8 cellular contexts compared by ENCODE assay signal in the genomic region with DNA sequence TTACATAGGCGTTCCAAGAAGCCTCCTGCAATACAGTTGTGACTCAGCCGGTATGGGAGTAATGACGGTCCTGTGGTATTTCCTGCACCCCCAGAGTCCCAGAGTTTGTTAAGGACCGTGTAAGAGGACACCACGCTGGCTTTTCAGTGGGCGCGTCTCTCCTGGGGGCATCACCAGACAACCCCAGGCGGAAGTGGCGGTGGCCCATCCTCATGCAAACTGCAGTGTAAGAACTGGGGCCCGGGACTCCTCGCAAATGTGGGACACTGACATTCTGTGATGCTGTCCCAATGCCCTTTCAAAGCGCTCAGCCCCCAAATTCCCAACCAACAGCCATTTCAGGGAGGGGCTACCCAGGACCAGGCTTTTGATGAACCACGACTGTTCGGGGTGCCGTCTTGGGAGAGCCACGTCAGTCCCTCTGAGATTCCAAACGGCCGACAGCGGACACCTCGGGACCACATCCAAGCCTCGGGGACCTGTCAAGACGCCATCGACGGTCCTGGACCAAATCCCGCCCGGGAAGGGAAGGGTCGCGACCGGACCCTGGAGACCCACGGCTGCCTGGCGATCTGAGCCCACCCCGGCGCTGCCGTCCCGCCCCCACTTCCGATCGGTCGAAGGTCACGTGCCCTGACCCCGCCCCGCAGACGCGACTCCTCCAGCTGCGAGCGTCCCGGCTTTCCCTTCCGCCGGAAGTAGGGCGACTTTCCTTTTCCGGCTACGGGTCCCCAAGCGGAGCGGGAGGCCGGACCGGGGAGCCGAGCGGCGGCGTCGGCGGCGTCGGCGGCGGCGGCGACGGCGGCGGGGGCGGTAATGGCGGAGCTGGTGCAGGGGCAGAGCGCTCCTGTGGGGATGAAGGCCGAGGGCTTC. TPM values are rescaled to one million over a fixed set of nuclear protein-coding genes. Genes with fewer than 3 reads are reported as not detected.
DNase-seq lines count a peak whose midpoint lies in the region; ATAC-seq, FAIRE-seq and TF ChIP-seq lines count a peak whose summit lies in the region.

A gene with protein sequence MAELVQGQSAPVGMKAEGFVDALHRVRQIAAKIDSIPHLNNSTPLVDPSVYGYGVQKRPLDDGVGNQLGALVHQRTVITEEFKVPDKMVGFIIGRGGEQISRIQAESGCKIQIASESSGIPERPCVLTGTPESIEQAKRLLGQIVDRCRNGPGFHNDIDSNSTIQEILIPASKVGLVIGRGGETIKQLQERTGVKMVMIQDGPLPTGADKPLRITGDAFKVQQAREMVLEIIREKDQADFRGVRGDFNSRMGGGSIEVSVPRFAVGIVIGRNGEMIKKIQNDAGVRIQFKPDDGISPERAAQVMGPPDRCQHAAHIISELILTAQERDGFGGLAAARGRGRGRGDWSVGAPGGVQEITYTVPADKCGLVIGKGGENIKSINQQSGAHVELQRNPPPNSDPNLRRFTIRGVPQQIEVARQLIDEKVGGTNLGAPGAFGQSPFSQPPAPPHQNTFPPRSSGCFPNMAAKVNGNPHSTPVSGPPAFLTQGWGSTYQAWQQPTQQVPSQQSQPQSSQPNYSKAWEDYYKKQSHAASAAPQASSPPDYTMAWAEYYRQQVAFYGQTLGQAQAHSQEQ (plus strand): TSS at position 713 of the 873 bp plus-strand sequence. CDS start 104 bp downstream, at position 817.

- H3K9me3 ChIP-seq in prostate gland, result no peaks in the 10 kb centered on the region

- WGBS in prostate gland, result under 1% methylated on average over 69 of the region's 74 CpGs

- no peaks in the 10 kb centered on the region for H3K36me3 ChIP-seq in prostate gland

- peaks cover 10% of the 10 kb centered on the region for H3K4me1 ChIP-seq in prostate gland (replicated peaks)

- DNase-seq in GM12891 (ENCODE audit: insufficient read length, low spot score), result peak; percentile 99
- peak; percentile 12 for DNase-seq in NCI-H146 treated with DMSO at 0.1 percent for 48 hours (lab: John Stamatoyannopoulos, UW; ENCODE audit: unreplicated experiment)
- peak; percentile 85 for DNase-seq in amniotic epithelial cell (ENCODE audit: low read depth)
- peak; percentile 96 for DNase-seq in left cardiac atrium
- DNase-seq in prostate gland (ENCODE audit: low spot score), result peak; percentile 92
- peak; percentile 96 for DNase-seq in ureter (ENCODE audit: low spot score)

- H3K27ac ChIP-seq in prostate gland, result peak within 1 kb of the TSS; percentile 77 to 81

- H3K4me3 ChIP-seq in prostate gland, result peak within 1 kb of the TSS; percentile 96 to 99

- TF ChIP-seq CTCF in prostate gland (IDR thresholded peaks at IDR 0.05), result peak in 1 of 4 experiments; percentile 16

- peak; percentile 86 for TF ChIP-seq POLR2A in GM12891 (IDR thresholded peaks at IDR 0.05; ENCODE audit: low read depth, low read length)
- peak; percentile 79 for TF ChIP-seq POLR2A in prostate gland (IDR thresholded peaks at IDR 0.05)

- intact Hi-C loops in T-helper 1 cell treated with Interleukin-12 subunit alpha and Interleukin-12 subunit beta and Interleukin-4 antibody, amounts not matched to agents 30 ng/mL and 1 ng/mL, for 36 hours (cut with micrococcal nuclease), result loop anchor here (1.0 kb wide), 2 partner anchors 114 to 133 kb away; a partner anchor contains a TSS
- intact Hi-C loops in left cardiac atrium (cut with DNase I), result loop anchor here in 1 of 2 donors (5.0 kb wide), 2 partner anchors 42 to 103 kb away; no protein-coding TSS in a partner anchor
- intact Hi-C loops in prostate gland (cut with DNase I), result loop anchor here (10.0 kb wide), 1 partner anchor 106 kb away; no protein-coding TSS in a partner anchor

- peak; percentile 93 for FAIRE-seq in GM12891 (lab: Jason Lieb, UNC)

- no peaks in the 10 kb centered on the region for H3K27me3 ChIP-seq in prostate gland (replicated peaks; ENCODE audit: insufficient read depth)

- ATAC-seq in HG02852 (IDR thresholded peaks at IDR 0.05; ENCODE audit: unreplicated experiment) (peak; percentile 91), left cardiac atrium (peak; percentile 98)

TF ChIP-seq in GM12891, 5 proteins besides CTCF, POLR2A, EP300 and RAD21:
- TF ChIP-seq POU2F2 (IDR thresholded peaks at IDR 0.05; ENCODE audit: low read depth, low read length), result peak; percentile 12; the same call in 1 of the 2 replicates
- TF ChIP-seq SPI1 (IDR thresholded peaks at IDR 0.05; ENCODE audit: low read depth, low read length), result peak; percentile 22; the same call in 1 of the 2 replicates
- no peak; the same call in 1 of the 2 replicates for TF ChIP-seq TAF1 (IDR thresholded peaks at IDR 0.05; ENCODE audit: low read depth, low read length)
- TF ChIP-seq POLR2AphosphoS5 (IDR thresholded peaks at IDR 0.05; ENCODE audit: low read depth, low read length), result peak; percentile 88

RNA-seq across cellular contexts. Expression of the gene that starts here (rescaled TPM):
- polyA plus RNA-seq in GM12891 (2012; ENCODE audit: low read depth, missing spikeins), result 17.1 TPM
- 45.6 and 52.3 TPM in 2 replicates for total RNA-seq in T-helper 1 cell treated with Interleukin-12 subunit alpha and Interleukin-12 subunit beta and Interleukin-4 antibody, amounts not matched to agents 30 ng/mL and 1 ng/mL, for 36 hours
- 10 to 100 TPM; 22.4 to 34.8 TPM for total RNA-seq in left cardiac atrium
- 100 to 1,000 TPM in 1 of 2 donors, 10 to 100 TPM in 1; 40.4 to 111 TPM for total RNA-seq in prostate gland
- 58.4 TPM for total RNA-seq in ureter

Comparison
In these comparisons a context has a peak if more than half of its experiments do, and no peak if none do; other contexts are left out.
1. Peak in every context shown above with its lines: DNase-seq, ATAC-seq, H3K4me3 ChIP-seq and H3K27ac ChIP-seq.
2. DNase-seq: peak in every context shown above with its lines; median percentile 99 in GM12891; 96 in left cardiac atrium; 96 in ureter; 92 in prostate gland; 85 in amniotic epithelial cell; 12 in NCI-H146 treated with DMSO at 0.1 percent for 48 hours.